In the genomic region with DNA sequence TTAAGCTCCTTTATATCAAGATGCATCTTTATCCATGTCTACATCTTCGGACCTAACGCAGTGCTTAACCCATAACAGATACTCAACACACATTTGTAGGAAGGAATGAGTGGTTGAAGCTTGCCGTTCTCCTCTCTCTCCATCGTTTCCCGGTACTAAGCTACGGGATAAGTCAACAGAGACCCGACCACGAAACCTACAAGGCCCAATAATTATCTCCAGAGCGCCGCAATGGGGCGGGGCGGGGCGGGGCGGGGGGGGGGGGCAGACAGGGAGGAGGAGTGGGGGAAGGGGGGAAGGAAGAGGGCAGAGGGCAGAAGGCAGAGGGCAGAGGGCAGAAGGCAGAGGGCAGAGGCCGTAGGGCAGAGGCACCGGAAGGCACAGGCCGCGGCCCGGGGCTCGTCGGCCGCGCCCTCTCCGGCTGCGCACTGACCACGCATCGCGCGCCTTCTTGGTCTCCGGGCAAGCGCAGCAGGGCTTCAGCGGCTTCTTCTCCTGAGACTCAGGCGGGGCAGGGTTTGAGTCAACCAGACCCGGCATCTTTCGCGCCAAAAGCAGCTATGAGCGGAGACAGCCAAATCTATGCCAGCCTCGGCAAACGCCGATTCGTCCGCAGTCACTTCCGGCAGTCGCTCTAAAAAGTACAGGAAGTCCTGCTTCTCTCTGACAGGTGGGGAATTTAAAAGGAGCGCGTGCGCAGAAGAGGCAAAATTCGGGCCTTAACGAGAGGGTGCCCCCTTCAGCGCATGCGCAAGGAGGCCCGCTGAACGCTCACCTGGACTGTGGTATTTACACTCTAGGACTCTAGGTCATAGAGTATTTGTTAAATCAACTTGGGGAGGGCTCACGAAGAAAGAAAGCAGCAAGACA, we compare ENCODE assay signal across 8 cellular contexts. TPM values are rescaled to one million over a fixed set of nuclear protein-coding genes. Genes with fewer than 3 reads are reported as not detected.
DNase-seq lines count a peak whose midpoint lies in the region; ATAC-seq, FAIRE-seq and TF ChIP-seq lines count a peak whose summit lies in the region.

A gene with protein sequence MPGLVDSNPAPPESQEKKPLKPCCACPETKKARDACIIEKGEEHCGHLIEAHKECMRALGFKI (minus strand): TSS at position 636 of the 870 bp plus-strand sequence. CDS start 96 bp downstream, at position 540.

- no TSS peak for BruUV-seq in HepG2 (replicated peaks; lab: Mats Ljungman, UMichigan)

- TF ChIP-seq EP300 in HepG2 (IDR thresholded peaks at IDR 0.05; ENCODE audit: low read depth in 2 of 2, low read length in 2 of 2) (no peak), HepG2 (CRISPR knock-in tag; IDR thresholded peaks at IDR 0.05; ENCODE audit: borderline replicate concordance) (no peak)

- peak; percentile 89 for FAIRE-seq in HepG2 (lab: Jason Lieb, UNC)

- peak; percentile 61 for TF ChIP-seq POLR2A in HepG2 (IDR thresholded peaks at IDR 0.05; ENCODE audit: insufficient read depth in 1 of 2, low read depth in 2 of 2, low read length in 2 of 2)

- no peak; the same call in 1 of the 2 replicates for TF ChIP-seq RAD21 in HepG2 (CRISPR knock-in tag; IDR thresholded peaks at IDR 0.05)

- H3K79me2 ChIP-seq in HepG2 (ENCODE audit: insufficient read depth, low read length), result peaks cover 4% of the 10 kb centered on the region

- ATAC-seq in GM19395 (IDR thresholded peaks at IDR 0.05; ENCODE audit: unreplicated experiment), result peak; percentile 92
- ATAC-seq in HG03565 (IDR thresholded peaks at IDR 0.05; ENCODE audit: unreplicated experiment), result peak; percentile 83
- peak; percentile 95 for ATAC-seq in HepG2

- POLR2A ChIA-PET in HepG2 (lab: Yijun Ruan, JAX), result interaction anchor here (1.0 to 1.6 kb wide), 6 partner anchors 33 to 437 kb away, joined by 3 to 8 read pairs (median 4); a partner anchor contains a TSS

- peak within 1 kb of the TSS; percentile 83 for H2AFZ ChIP-seq in HepG2 (ENCODE audit: low read length)

- in situ Hi-C loops in HepG2 (cut with HindIII; ENCODE audit: extremely low pct_ligation_motif_present, low pct_unique_long_range_greater_than_20kb), result loop anchor here (25.0 kb wide), 3 partner anchors 265 to 790 kb away; a partner anchor contains a TSS

- TF ChIP-seq CTCF in HepG2 (CRISPR knock-in tag; IDR thresholded peaks at IDR 0.05), result no peak

- peak within 1 kb of the TSS; percentile 69 to 96 (median 77) for H3K4me3 ChIP-seq in HepG2 (replicated peaks in 1 of 3; ENCODE audit: insufficient read depth in 1 of 3, low read depth in 2 of 3, low read length in 3 of 3)

- H3K27me3 ChIP-seq in HepG2 (ENCODE audit: control insufficient read depth in 1 of 2, insufficient read depth in 2 of 2, low read length in 2 of 2), result no peaks in the 10 kb centered on the region; a peak in 1 of 5 replicates

- peak within 1 kb of the TSS; percentile 90 for H3K4me2 ChIP-seq in HepG2 (ENCODE audit: low read depth, low read length)

- peaks cover 16% of the 10 kb centered on the region for H3K4me1 ChIP-seq in HepG2 (ENCODE audit: insufficient read depth, low read length)

- H4K20me1 ChIP-seq in HepG2 (ENCODE audit: insufficient read depth, low read length), result no peaks in the 10 kb centered on the region

- H3K9ac ChIP-seq in HepG2 (ENCODE audit: insufficient read depth, low read depth, low read length), result peak within 1 kb of the TSS; percentile 73

- no peaks in the 10 kb centered on the region for H3K9me3 ChIP-seq in HepG2 (ENCODE audit: low read length)

- H3K27ac ChIP-seq in HepG2 (ENCODE audit: extremely low read length, insufficient read depth, low read length), result peak within 1 kb of the TSS; percentile 84

- intact Hi-C loops in HepG2 (cut with micrococcal nuclease; ENCODE audit: unreplicated experiment), result no loop called here

- CTCF ChIA-PET in HepG2 (lab: Yijun Ruan, JAX; ENCODE audit: low intra/inter-chr PET ratio, low total read pairs), result no interaction called here

- under 1% methylated on average over 26 of the region's 54 CpGs for WGBS in HepG2 (ENCODE audit: low lambda C conversion rate)

- DNase-seq in C1 segment of cervical spinal cord (lab: John Stamatoyannopoulos, UW) (peak; percentile 66 to 96 (median 88)), NCI-H774 (lab: John Stamatoyannopoulos, UW) (peak; percentile 87), dermis blood vessel endothelial cell (peak; percentile 95), HepG2 (ENCODE audit: low spot score) (peak; percentile 97)
- DNase-seq in activated CD4-positive, alpha-beta T cell treated with anti-CD3 and anti-CD28 coated beads, Interleukin-2, amount 50 U/mL, for 4 hours, result peak; percentile 92 to 95
- peak; percentile 94 for DNase-seq in stimulated activated CD4-positive, alpha-beta T cell treated with anti-CD3 and anti-CD28 coated beads, Interleukin-4, amount 100 ng/mL, for 1 hour

- peaks cover 4 to 21% of the 10 kb centered on the region in 2 experiments; a peak in 4 of 5 replicates for H3K36me3 ChIP-seq in HepG2 (replicated peaks in 1 of 2; ENCODE audit: control insufficient read depth in 1 of 2, insufficient read depth in 2 of 2, low read length in 2 of 2)

TF ChIP-seq in HepG2, 621 proteins besides CTCF, POLR2A, EP300 and RAD21 (continues in another document):
- TF ChIP-seq ZMYM4 (CRISPR knock-in tag; IDR thresholded peaks at IDR 0.05) (peak; percentile 95), DNMT3B (CRISPR knock-in tag; conservative IDR thresholded peaks at IDR 0.05) (no peak), MXD4 (CRISPR knock-in tag; IDR thresholded peaks at IDR 0.05) (peak; percentile 56; the same call in 1 of the 2 replicates), CAMTA2 (CRISPR knock-in tag; IDR thresholded peaks at IDR 0.05; ENCODE audit: borderline replicate concordance) (no peak; the same call in 1 of the 2 replicates), RBM39 (IDR thresholded peaks at IDR 0.05; ENCODE audit: low read depth, low read length, poor library complexity, severe bottlenecking) (peak; percentile 33)
- TF ChIP-seq, protein P1, sequence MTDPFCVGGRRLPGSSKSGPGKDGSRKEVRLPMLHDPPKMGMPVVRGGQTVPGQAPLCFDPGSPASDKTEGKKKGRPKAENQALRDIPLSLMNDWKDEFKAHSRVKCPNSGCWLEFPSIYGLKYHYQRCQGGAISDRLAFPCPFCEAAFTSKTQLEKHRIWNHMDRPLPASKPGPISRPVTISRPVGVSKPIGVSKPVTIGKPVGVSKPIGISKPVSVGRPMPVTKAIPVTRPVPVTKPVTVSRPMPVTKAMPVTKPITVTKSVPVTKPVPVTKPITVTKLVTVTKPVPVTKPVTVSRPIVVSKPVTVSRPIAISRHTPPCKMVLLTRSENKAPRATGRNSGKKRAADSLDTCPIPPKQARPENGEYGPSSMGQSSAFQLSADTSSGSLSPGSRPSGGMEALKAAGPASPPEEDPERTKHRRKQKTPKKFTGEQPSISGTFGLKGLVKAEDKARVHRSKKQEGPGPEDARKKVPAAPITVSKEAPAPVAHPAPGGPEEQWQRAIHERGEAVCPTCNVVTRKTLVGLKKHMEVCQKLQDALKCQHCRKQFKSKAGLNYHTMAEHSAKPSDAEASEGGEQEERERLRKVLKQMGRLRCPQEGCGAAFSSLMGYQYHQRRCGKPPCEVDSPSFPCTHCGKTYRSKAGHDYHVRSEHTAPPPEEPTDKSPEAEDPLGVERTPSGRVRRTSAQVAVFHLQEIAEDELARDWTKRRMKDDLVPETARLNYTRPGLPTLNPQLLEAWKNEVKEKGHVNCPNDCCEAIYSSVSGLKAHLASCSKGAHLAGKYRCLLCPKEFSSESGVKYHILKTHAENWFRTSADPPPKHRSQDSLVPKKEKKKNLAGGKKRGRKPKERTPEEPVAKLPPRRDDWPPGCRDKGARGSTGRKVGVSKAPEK (CRISPR knock-in tag; IDR thresholded peaks at IDR 0.05; ENCODE audit: borderline replicate concordance), result no peak

RNA-seq across cellular contexts. Expression of the gene that starts here (rescaled TPM):
- total RNA-seq in dermis blood vessel endothelial cell, result 18.9 TPM in 2 replicates
- 51.0 and 66.2 TPM in 2 replicates for total RNA-seq in HepG2 (2016; rRNA removed; fragmentation: Illumina TruSeq; extraction: Trizol)
- total RNA-seq in HepG2 (2016; cell fraction: cytosol; rRNA removed; fragmentation: Illumina TruSeq; extraction: Trizol; ENCODE audit: low read depth), result 38.5 and 43.1 TPM in 2 replicates
- total RNA-seq in HepG2 (2016; cell fraction: insoluble cytoplasmic fraction; rRNA removed; fragmentation: Illumina TruSeq; extraction: Trizol), result 55.5 and 63.3 TPM in 2 replicates
- 51.7 and 64.0 TPM in 2 replicates for total RNA-seq in HepG2 (2016; cell fraction: membrane; rRNA removed; fragmentation: Illumina TruSeq; extraction: Trizol)
- total RNA-seq in HepG2 (2016; cell fraction: nucleus; rRNA removed; fragmentation: Illumina TruSeq; extraction: Trizol), result 20.8 and 27.4 TPM in 2 replicates
- 34.3 and 41.4 TPM in 2 replicates for polyA plus RNA-seq in HepG2 (2011; rRNA removed)
- 19.2 and 23.8 TPM in 2 replicates for polyA plus RNA-seq in HepG2 (2011; cell fraction: cytosol; rRNA removed)
- 7.0 and 8.8 TPM in 2 replicates for polyA plus RNA-seq in HepG2 (2011; cell fraction: nucleus; rRNA removed)
- polyA plus RNA-seq in HepG2 (2012), result 39.2 and 39.8 TPM in 2 replicates
- polyA plus RNA-seq in HepG2 (2016; cell fraction: cytosol; fragmentation: Illumina TruSeq; extraction: Trizol; ENCODE audit: low read depth), result 52.8 and 70.6 TPM in 2 replicates
- 95.8 and 101 TPM in 2 replicates for polyA plus RNA-seq in HepG2 (2016; cell fraction: insoluble cytoplasmic fraction; fragmentation: Illumina TruSeq; extraction: Trizol; ENCODE audit: low read depth)
- 68.1 and 83.6 TPM in 2 replicates for polyA plus RNA-seq in HepG2 (2016; cell fraction: membrane; fragmentation: Illumina TruSeq; extraction: Trizol; ENCODE audit: low read depth)
- 44.3 and 48.4 TPM in 2 replicates for polyA plus RNA-seq in HepG2 (2016; cell fraction: nucleus; fragmentation: Illumina TruSeq; extraction: Trizol; ENCODE audit: insufficient read depth, low read depth)
- 7.3 and 16.0 TPM in 2 replicates for polyA minus RNA-seq in HepG2 (2011; rRNA and poly(A)+ RNA removed; ENCODE audit: low replicate concordance)
- polyA minus RNA-seq in HepG2 (2011; cell fraction: cytosol; rRNA and poly(A)+ RNA removed), result 5.7 and 6.1 TPM in 2 replicates
- 23.8 and 24.9 TPM in 2 replicates for polyA minus RNA-seq in HepG2 (2011; cell fraction: nucleus; rRNA and poly(A)+ RNA removed)

Comparison
In these comparisons a context has a peak if more than half of its experiments do, and no peak if none do; other contexts are left out.
1. Peak in every context shown above with its lines: DNase-seq, ATAC-seq, H3K4me3 ChIP-seq and H3K27ac ChIP-seq.